In the genomic region with DNA sequence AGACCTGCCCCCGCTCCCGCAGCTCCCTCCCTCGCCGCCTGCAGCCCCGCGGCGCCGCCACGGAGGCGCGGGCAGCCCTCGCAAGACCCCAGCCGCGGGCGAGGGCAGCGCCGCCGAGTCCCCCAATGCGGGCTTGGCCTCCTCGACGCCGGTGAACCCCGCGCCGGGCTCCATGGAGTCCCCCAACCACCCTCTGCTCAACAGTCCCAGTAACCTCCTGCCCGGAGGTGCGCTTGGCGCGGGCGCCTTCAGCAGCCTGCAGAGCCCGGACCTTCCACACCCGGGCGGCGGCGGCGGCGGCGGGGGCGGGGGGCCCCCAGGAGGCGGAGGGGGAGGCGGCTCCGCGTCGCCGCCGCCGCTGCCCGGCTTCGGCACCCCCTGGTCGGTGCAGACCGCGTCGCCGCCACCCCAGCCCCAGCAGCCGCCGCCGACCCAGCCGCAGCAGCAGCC, we compare ENCODE assay signal across 8 cellular contexts. TPM values are rescaled to one million over a fixed set of nuclear protein-coding genes. Genes with fewer than 3 reads are reported as not detected.
DNase-seq lines count a peak whose midpoint lies in the region; ATAC-seq and TF ChIP-seq lines count a peak whose summit lies in the region.

No MANE protein-coding gene starts in this region.

- H2AFZ ChIP-seq in hepatocyte = peak overlapping the region; percentile 76

- no peak overlapping the region for H3K27ac ChIP-seq in Panc1 (ENCODE audit: low read length)
- peak overlapping the region; percentile 91 for H3K27ac ChIP-seq in adipose tissue (ENCODE audit: low read depth, low read length)
- H3K27ac ChIP-seq in hepatocyte = peak overlapping the region; percentile 100

- H3K9ac ChIP-seq in skeletal muscle satellite cell (ENCODE audit: low read depth, low read length) = peak overlapping the region; percentile 99

- H3K9me3 ChIP-seq in Panc1 (ENCODE audit: control insufficient read depth, insufficient read depth, low read depth, low read length) (no peaks in the 10 kb centered on the region), hepatocyte (ENCODE audit: low read depth) (no peaks in the 10 kb centered on the region), skeletal muscle satellite cell (replicated peaks; ENCODE audit: low read length) (no peaks in the 10 kb centered on the region)

- no peaks in the 10 kb centered on the region; the same call in 1 of the 2 replicates for H3K36me3 ChIP-seq in Panc1 (ENCODE audit: control insufficient read depth, insufficient read depth, low read length)
- H3K36me3 ChIP-seq in hepatocyte (replicated peaks; ENCODE audit: insufficient read depth, low read depth) = no peaks in the 10 kb centered on the region
- peaks cover 25% of the 10 kb centered on the region for H3K36me3 ChIP-seq in skeletal muscle satellite cell (ENCODE audit: insufficient read depth, low read length)

- 0% methylated on average over 44 to 58 of the region's 58 CpGs for WGBS in adipose tissue, 3 donors
- under 1% methylated on average over 21 of the region's 58 CpGs for WGBS in hepatocyte (ENCODE audit: low lambda C conversion rate, missing lambda C conversion rate)

- in situ Hi-C loops in Panc1 (cut with HindIII; ENCODE audit: low pct_unique_long_range_greater_than_20kb, low sequenced_read_pairs) = no loop called here

- no peaks in the 10 kb centered on the region for H3K4me1 ChIP-seq in Panc1 (ENCODE audit: control insufficient read depth, insufficient read depth, low read length)
- no peaks in the 10 kb centered on the region for H3K4me1 ChIP-seq in hepatocyte (ENCODE audit: insufficient read depth)
- H3K4me1 ChIP-seq in skeletal muscle satellite cell (ENCODE audit: control insufficient read depth, insufficient read depth, low read length) = peaks cover 5% of the 10 kb centered on the region

- POLR2A ChIA-PET in Panc1 (lab: Charles Lee) = interaction anchor here (0.6 to 0.7 kb wide), 2 partner anchors 13 to 29 kb away, joined by 11 read pairs; no protein-coding TSS in a partner anchor

- no peaks in the 10 kb centered on the region for H3K9me2 ChIP-seq in hepatocyte (replicated peaks; ENCODE audit: insufficient read depth)

- ATAC-seq in GM18498 (IDR thresholded peaks at IDR 0.05; ENCODE audit: unreplicated experiment) = peak; percentile 23
- ATAC-seq in HG02610 (IDR thresholded peaks at IDR 0.05; ENCODE audit: unreplicated experiment) = peak; percentile 7
- ATAC-seq in Panc1 = peak; percentile 32

- intact Hi-C loops in Panc1 (cut with micrococcal nuclease; ENCODE audit: unreplicated experiment) = no loop called here

- H3K4me2 ChIP-seq in hepatocyte (peak overlapping the region; percentile 85), skeletal muscle satellite cell (ENCODE audit: low read length) (peak overlapping the region; percentile 93)

- H3K27me3 ChIP-seq in Panc1 (ENCODE audit: control insufficient read depth, insufficient read depth, low read length) (no peaks in the 10 kb centered on the region), hepatocyte (no peaks in the 10 kb centered on the region), skeletal muscle satellite cell (ENCODE audit: control insufficient read depth, insufficient read depth, low read length) (no peaks in the 10 kb centered on the region)

- peaks cover 18% of the 10 kb centered on the region for H4K20me1 ChIP-seq in hepatocyte (ENCODE audit: insufficient read depth, poor library complexity, severe bottlenecking)

- TF ChIP-seq CTCF in Panc1 (IDR thresholded peaks at IDR 0.05) (no peak), hepatocyte (IDR thresholded peaks at IDR 0.05; ENCODE audit: poor library complexity) (no peak)

- H3K79me2 ChIP-seq in hepatocyte = peaks cover 40% of the 10 kb centered on the region

- DNase-seq in Panc1 (ENCODE audit: low read depth, low spot score) (no peak), hepatocyte (ENCODE audit: low spot score) (peak; percentile 82), LoVo (ENCODE audit: low spot score) (no peak), NCI-H1436 treated with DMSO at 0.1 percent for 48 hours (lab: John Stamatoyannopoulos, UW) (no peak)

- peak overlapping the region; percentile 72 to 79 for H3K4me3 ChIP-seq in Panc1 (ENCODE audit: low read depth in 2 of 2, low read length in 2 of 2)
- H3K4me3 ChIP-seq in hepatocyte = peak overlapping the region; percentile 84
- peak overlapping the region; percentile 97 for H3K4me3 ChIP-seq in skeletal muscle satellite cell (ENCODE audit: low read length)

- no TSS peak for BruUV-seq in Panc1 (replicated peaks; lab: Mats Ljungman, UMichigan)

- CTCF ChIA-PET in Panc1 (lab: Charles Lee) = interaction anchor here (0.6 kb wide), 2 partner anchors 699 to 1137 kb away, joined by 3 to 6 read pairs; no protein-coding TSS in a partner anchor

RNA-seq across cellular contexts. Expression of a gene that starts 1.2 kb away (rescaled TPM):
- total RNA-seq in Panc1 (2021; ENCODE audit: unreplicated experiment) (7.2 TPM), hepatocyte (16.6 and 18.1 TPM in 2 replicates)
- polyA plus RNA-seq in Panc1 (2012; ENCODE audit: insufficient read length) = 2.1 TPM
- polyA plus RNA-seq in adipose tissue (1 to 10 TPM; 2.4 to 8.1 (median 6.7) TPM), hepatocyte (4.4 and 6.9 TPM in 2 replicates)
- 18.8 and 22.7 TPM in 2 replicates for total RNA-seq in skeletal muscle satellite cell (2012; rRNA removed)
